ENCODE assay signal across 26 cellular contexts in the genomic region with DNA sequence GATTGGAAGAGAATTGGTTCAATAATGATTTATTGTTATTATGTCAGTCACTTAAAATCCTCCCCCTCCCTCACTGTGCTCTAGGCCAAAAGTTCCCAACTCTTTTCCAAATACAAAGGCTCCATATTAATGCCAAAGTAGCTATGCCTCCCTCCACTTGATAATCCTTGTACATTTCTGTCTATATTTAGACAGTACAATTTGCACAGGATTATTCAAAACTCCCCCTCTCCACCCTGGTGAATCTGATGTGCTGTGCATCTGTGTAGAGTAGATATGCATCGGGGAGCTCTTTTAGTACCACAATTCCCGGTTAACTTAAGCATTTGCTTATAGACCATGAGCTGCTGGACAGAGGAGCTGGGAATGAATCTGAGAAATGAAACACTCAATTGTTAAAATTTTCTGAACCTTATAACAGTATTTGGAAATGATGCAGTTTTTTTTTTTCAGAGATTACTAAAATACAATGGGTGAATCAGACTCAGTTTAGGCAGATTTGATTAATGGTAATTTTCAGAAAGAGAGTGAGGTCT. TPM values are rescaled to one million over a fixed set of nuclear protein-coding genes. Genes with fewer than 3 reads are reported as not detected.
"Had no signal": no experiment of that assay in that cellular context is flagged by ENCODE, and none has a peak within 500 bp of the region (broad histone marks: within the 10 kb centered on the region; RNA-seq: fewer than 3 reads in every experiment).

No MANE protein-coding gene starts in this region.

- H3K27ac ChIP-seq: foreskin keratinocyte, left lung, pancreas, sigmoid colon, upper lobe of right lung had no signal

- H3K4me1 Mint-ChIP-seq: naive B cell had no signal

- H3K4me3 Mint-ChIP-seq: activated CD4-positive, alpha-beta T cell treated with anti-CD3 and anti-CD28 coated beads for 36 hours; activated naive CD8-positive, alpha-beta T cell; activated T-helper 1 cell treated with anti-CD3 and anti-CD28 coated beads, Interleukin-12 subunit alpha, Interleukin-12 subunit beta, Interleukin-2, Interleukin-4 antibody, amounts not matched to agents 30 ng/mL and 10 ng/mL and 1 ng/mL, durations not matched to agents 14 hours and 24 hours and 36 hours; naive B cell; WTC11 had no signal

- H3K9me3 Mint-ChIP-seq: activated T-helper 1 cell treated with anti-CD3 and anti-CD28 coated beads, Interleukin-12 subunit alpha, Interleukin-12 subunit beta, Interleukin-2, Interleukin-4 antibody, amounts not matched to agents 30 ng/mL and 10 ng/mL and 1 ng/mL, durations not matched to agents 14 hours and 24 hours and 36 hours; WTC11 had no signal

- H3K27me3 ChIP-seq: left lung, pancreas, sigmoid colon, upper lobe of right lung had no signal

- H3K27ac Mint-ChIP-seq: activated CD4-positive, alpha-beta T cell treated with anti-CD3 and anti-CD28 coated beads for 36 hours; activated naive CD8-positive, alpha-beta T cell; activated T-helper 1 cell treated with anti-CD3 and anti-CD28 coated beads, Interleukin-12 subunit alpha, Interleukin-12 subunit beta, Interleukin-2, Interleukin-4 antibody, amounts not matched to agents 30 ng/mL and 10 ng/mL and 1 ng/mL, durations not matched to agents 14 hours and 24 hours and 36 hours; naive B cell; WTC11 had no signal

- H3K4me1 ChIP-seq: left lung, pancreas had no signal

- H3K4me3 ChIP-seq: left lung, pancreas, sigmoid colon, upper lobe of right lung had no signal

- H3K36me3 Mint-ChIP-seq: naive B cell, WTC11 had no signal

- H3K36me3 ChIP-seq: left lung, pancreas, sigmoid colon, upper lobe of right lung had no signal

- ATAC-seq: activated CD4-positive, alpha-beta T cell treated with anti-CD3 and anti-CD28 coated beads for 36 hours; pancreas; upper lobe of right lung; WTC11 had no signal

- H3K9me3 ChIP-seq: left lung, pancreas, sigmoid colon, upper lobe of right lung had no signal

- DNase-seq: activated CD4-positive, alpha-beta T cell treated with anti-CD3 and anti-CD28 coated beads for 36 hours; activated CD4-positive, alpha-beta T cell treated with anti-CD3 and anti-CD28 coated beads, Interleukin-2, amount 50 U/mL, for 48 hours; activated gamma-delta T cell treated with Interleukin-2 at 50 U/mL for 16 hours; foreskin keratinocyte; glutamatergic neuron; hypothalamus; kidney; left lung; naive B cell; pancreas; sigmoid colon; stimulated activated CD4-positive, alpha-beta T cell treated with anti-CD3 and anti-CD28 coated beads, Interleukin-12 subunit alpha, Interleukin-12 subunit beta, amount 100 ng/mL, for 4 hours; stimulated activated CD4-positive, alpha-beta T cell treated with anti-CD3 and anti-CD28 coated beads, Interleukin-1b, Interleukin-23, amount 100 ng/mL, for 48 hours; stimulated activated CD8-positive, alpha-beta memory T cell treated with anti-CD3 and anti-CD28 coated beads, Interleukin-4, amount 100 ng/mL, for 48 hours; stimulated activated naive CD4-positive, alpha-beta T cell; upper lobe of right lung had no signal

RNA-seq across cellular contexts. Expression of a gene that starts 27.6 kb away (rescaled TPM):
- total RNA-seq: activated CD4-positive, alpha-beta T cell treated with anti-CD3 and anti-CD28 coated beads for 36 hours; activated T-helper 1 cell treated with anti-CD3 and anti-CD28 coated beads, Interleukin-12 subunit alpha, Interleukin-12 subunit beta, Interleukin-2, Interleukin-4 antibody, amounts not matched to agents 30 ng/mL and 10 ng/mL and 1 ng/mL, durations not matched to agents 14 hours and 24 hours and 36 hours; dermis microvascular lymphatic vessel endothelial cell; epithelial cell of proximal tubule; fibroblast of lung; foreskin keratinocyte; kidney; left lung; lung microvascular endothelial cell; mononuclear cell; sigmoid colon; T-helper 2 cell treated with Interferon-gamma antibody and Interleukin-4, amounts not matched to agents 100 ng/mL and 5 ng/mL, for 36 hours; upper lobe of right lung; WTC11 had no signal
- polyA plus RNA-seq: fibroblast of lung, foreskin keratinocyte, sigmoid colon, thymus had no signal
